19 cellular contexts compared by ENCODE assay signal in genomic region chr1:63641615-63642014, GRCh38. TPM values are rescaled to one million over a fixed set of nuclear protein-coding genes. Genes with fewer than 3 reads are reported as not detected.
A peak's percentile ranks its signal among the peaks of the same experiment; 100 is the strongest.
DNase-seq lines count a peak whose midpoint lies in the region; ATAC-seq and TF ChIP-seq lines count a peak whose summit lies in the region.
"Had no signal": no experiment of that assay in that cellular context is flagged by ENCODE, and none has a peak within 500 bp of the region (broad histone marks: within the 10 kb centered on the region; RNA-seq: fewer than 3 reads in every experiment).

No MANE protein-coding gene starts in this region.

- H3K9me3 ChIP-seq in Caco-2 (no peaks in the 10 kb centered on the region), hepatocyte (ENCODE audit: low read depth) (no peaks in the 10 kb centered on the region), mucosa of descending colon (no peaks in the 10 kb centered on the region), gastrocnemius medialis (no peaks in the 10 kb centered on the region), esophagus squamous epithelium (no peaks in the 10 kb centered on the region)
- H3K9me3 ChIP-seq: MG63 had no signal

- no peak for DNase-seq in Caco-2
- no peak for DNase-seq in hepatocyte (ENCODE audit: low spot score)
- no peak for DNase-seq in mucosa of descending colon
- no peak for DNase-seq in gastrocnemius medialis
- DNase-seq in activated CD8-positive, alpha-beta memory T cell treated with anti-CD3 and anti-CD28 coated beads, Interleukin-2, amount 10 ng/mL, durations not matched to agents 7 days and 5 days = no peak
- DNase-seq in esophagus squamous epithelium (lab: John Stamatoyannopoulos, UW) = no peak
- no peak for DNase-seq in H4 (ENCODE audit: low spot score)
- DNase-seq in T-cell = no peak
- DNase-seq: 8988T; C1 segment of cervical spinal cord; CD8-positive, alpha-beta T cell; MG63; NCI-H1417; NCI-H1694 treated with DMSO at 0.1 percent for 48 hours; NCI-H2081 treated with DMSO at 0.1 percent for 48 hours; NCI-H2171 treated with DMSO at 0.1 percent for 48 hours; NCI-H524 treated with DMSO at 0.1 percent for 48 hours had no signal

- intact Hi-C loops in Caco-2 (cut with micrococcal nuclease; ENCODE audit: unreplicated experiment) (no loop called here), mucosa of descending colon (cut with DNase I, micrococcal nuclease) (no loop called here), gastrocnemius medialis (cut with DNase I; ENCODE audit: low total_unique reads) (loop anchor here (2.0 kb wide), 1 partner anchor 19 kb away; no protein-coding TSS in a partner anchor), esophagus squamous epithelium (cut with DNase I) (no loop called here)

- POLR2A ChIA-PET in Caco-2 (lab: Charles Lee) = no interaction called here
- POLR2A ChIA-PET in T-cell (lab: Charles Lee) = no interaction called here

- H3K4me1 Mint-ChIP-seq in Caco-2 (ENCODE audit: low read depth, unreplicated experiment) (peaks cover 45% of the 10 kb centered on the region), T-cell (peaks cover 0 to 3% (median 0%) of the 10 kb centered on the region in 3 donors)
- H3K4me1 Mint-ChIP-seq in activated CD8-positive, alpha-beta memory T cell treated with anti-CD3 and anti-CD28 coated beads, Interleukin-2, amount 10 ng/mL, durations not matched to agents 7 days and 5 days = peaks cover 1% of the 10 kb centered on the region

- no peak for TF ChIP-seq POLR2A in gastrocnemius medialis (IDR thresholded peaks at IDR 0.05)
- no peak for TF ChIP-seq POLR2A in esophagus squamous epithelium (IDR thresholded peaks at IDR 0.05)

- H3K9me2 ChIP-seq in hepatocyte (replicated peaks; ENCODE audit: insufficient read depth) = no peaks in the 10 kb centered on the region

- H3K4me1 ChIP-seq in Caco-2 (peaks cover 22% of the 10 kb centered on the region), hepatocyte (ENCODE audit: insufficient read depth) (peaks cover 44% of the 10 kb centered on the region), mucosa of descending colon (ENCODE audit: low read depth) (peaks cover 11% of the 10 kb centered on the region), gastrocnemius medialis (peaks cover 59 to 74% of the 10 kb centered on the region in 2 donors), esophagus squamous epithelium (peaks cover 0 to 44% (median 3%) of the 10 kb centered on the region in 3 donors)

- H3K4me3 Mint-ChIP-seq in Caco-2 (ENCODE audit: unreplicated experiment) (no peak overlapping the region), T-cell (no peak overlapping the region)
- no peak overlapping the region for H3K4me3 Mint-ChIP-seq in activated CD8-positive, alpha-beta memory T cell treated with anti-CD3 and anti-CD28 coated beads, Interleukin-2, amount 10 ng/mL, durations not matched to agents 7 days and 5 days
- H3K4me3 Mint-ChIP-seq: CD8-positive, alpha-beta T cell had no signal

- peak overlapping the region; percentile 76 for H3K27ac ChIP-seq in hepatocyte
- peak overlapping the region; percentile 48 to 95 (median 88) for H3K27ac ChIP-seq in gastrocnemius medialis
- H3K27ac ChIP-seq in esophagus squamous epithelium = no peak overlapping the region

- ATAC-seq in mucosa of descending colon (peak; percentile 21), gastrocnemius medialis (no peak), T-cell (replicated peaks in 1 of 4) (no peak)
- no peak for ATAC-seq in activated CD8-positive, alpha-beta memory T cell treated with anti-CD3 and anti-CD28 coated beads, Interleukin-2, amount 10 ng/mL, durations not matched to agents 7 days and 5 days
- ATAC-seq: CD8-positive, alpha-beta T cell; K562; Right ventricle myocardium inferior had no signal

- TF ChIP-seq CTCF in Caco-2 (IDR thresholded peaks at IDR 0.05; ENCODE audit: insufficient read depth in 1 of 2, low read depth in 1 of 2, low read length in 1 of 2, severe bottlenecking in 1 of 2, unreplicated experiment in 1 of 2) (no peak), hepatocyte (IDR thresholded peaks at IDR 0.05; ENCODE audit: poor library complexity) (no peak), mucosa of descending colon (IDR thresholded peaks at IDR 0.05) (no peak), gastrocnemius medialis (IDR thresholded peaks at IDR 0.05 in 4 of 5, conservative IDR thresholded peaks at IDR 0.05 in 1 of 5) (no peak), esophagus squamous epithelium (IDR thresholded peaks at IDR 0.05) (no peak)

- no peak overlapping the region for H2AFZ ChIP-seq in hepatocyte

- peaks cover 11% of the 10 kb centered on the region for H3K9me3 Mint-ChIP-seq in Caco-2 (ENCODE audit: unreplicated experiment)
- no peaks in the 10 kb centered on the region for H3K9me3 Mint-ChIP-seq in activated CD8-positive, alpha-beta memory T cell treated with anti-CD3 and anti-CD28 coated beads, Interleukin-2, amount 10 ng/mL, durations not matched to agents 7 days and 5 days (ENCODE audit: low read depth)
- H3K9me3 Mint-ChIP-seq in T-cell = no peaks in the 10 kb centered on the region
- H3K9me3 Mint-ChIP-seq: CD8-positive, alpha-beta T cell had no signal

- no TSS peak for BruUV-seq in Caco-2 (replicated peaks; lab: Mats Ljungman, UMichigan)

- H3K36me3 Mint-ChIP-seq in Caco-2 (ENCODE audit: insufficient read depth, unreplicated experiment) = no peaks in the 10 kb centered on the region
- peaks cover 34% of the 10 kb centered on the region for H3K36me3 Mint-ChIP-seq in activated CD8-positive, alpha-beta memory T cell treated with anti-CD3 and anti-CD28 coated beads, Interleukin-2, amount 10 ng/mL, durations not matched to agents 7 days and 5 days
- H3K36me3 Mint-ChIP-seq in T-cell = peaks cover 75% of the 10 kb centered on the region

- no peaks in the 10 kb centered on the region for H3K79me2 ChIP-seq in hepatocyte

- CTCF ChIA-PET in Caco-2 (lab: Charles Lee) (interaction anchor here (0.9 kb wide), 1 partner anchor 605 kb away, joined by 3 read pairs; no protein-coding TSS in a partner anchor), T-cell (lab: Charles Lee) (no interaction called here)
- CTCF ChIA-PET in activated CD8-positive, alpha-beta memory T cell treated with anti-CD3 and anti-CD28 coated beads, Interleukin-2, amount 10 ng/mL, durations not matched to agents 7 days and 5 days (lab: Charles Lee) = no interaction called here

- H3K36me3 ChIP-seq in Caco-2 (ENCODE audit: control insufficient read depth, insufficient read depth, low read length) = no peaks in the 10 kb centered on the region; the same call in 1 of the 2 replicates
- H3K36me3 ChIP-seq in hepatocyte (replicated peaks; ENCODE audit: insufficient read depth, low read depth) = no peaks in the 10 kb centered on the region
- no peaks in the 10 kb centered on the region for H3K36me3 ChIP-seq in mucosa of descending colon (ENCODE audit: low read depth)
- H3K36me3 ChIP-seq in gastrocnemius medialis = peaks cover 0 to 34% of the 10 kb centered on the region in 2 donors
- peaks cover 0 to 51% (median 0%) of the 10 kb centered on the region in 3 donors for H3K36me3 ChIP-seq in esophagus squamous epithelium
- H3K36me3 ChIP-seq: MG63 had no signal

- no peaks in the 10 kb centered on the region for H4K20me1 ChIP-seq in hepatocyte (ENCODE audit: insufficient read depth, poor library complexity, severe bottlenecking)

- peak overlapping the region; percentile 61 for H3K4me2 ChIP-seq in hepatocyte

- WGBS in hepatocyte (ENCODE audit: low lambda C conversion rate, missing lambda C conversion rate) = 73% methylated on average over 4 of the region's 4 CpGs
- 82 to 85% methylated on average over 4 of the region's 4 CpGs for WGBS in esophagus squamous epithelium, 2 donors

- H3K27me3 ChIP-seq in Caco-2 (replicated peaks; ENCODE audit: control insufficient read depth, insufficient read depth, low read length) (no peaks in the 10 kb centered on the region), hepatocyte (no peaks in the 10 kb centered on the region), gastrocnemius medialis (no peaks in the 10 kb centered on the region), esophagus squamous epithelium (no peaks in the 10 kb centered on the region)
- H3K27me3 ChIP-seq: MG63 had no signal

- no peaks in the 10 kb centered on the region for H3K27me3 Mint-ChIP-seq in Caco-2 (ENCODE audit: insufficient read depth, unreplicated experiment)
- no peaks in the 10 kb centered on the region for H3K27me3 Mint-ChIP-seq in activated CD8-positive, alpha-beta memory T cell treated with anti-CD3 and anti-CD28 coated beads, Interleukin-2, amount 10 ng/mL, durations not matched to agents 7 days and 5 days
- H3K27me3 Mint-ChIP-seq in T-cell = no peaks in the 10 kb centered on the region

- in situ Hi-C loops in gastrocnemius medialis (cut with MboI; ENCODE audit: low sequenced_read_pairs in 4 of 4) = no loop called here

- H3K27ac Mint-ChIP-seq in Caco-2 (ENCODE audit: unreplicated experiment) (peak overlapping the region; percentile 54), T-cell (no peak overlapping the region)
- H3K27ac Mint-ChIP-seq in activated CD8-positive, alpha-beta memory T cell treated with anti-CD3 and anti-CD28 coated beads, Interleukin-2, amount 10 ng/mL, durations not matched to agents 7 days and 5 days = no peak overlapping the region
- H3K27ac Mint-ChIP-seq: CD8-positive, alpha-beta T cell had no signal

- no peak overlapping the region for H3K4me3 ChIP-seq in Caco-2 (ENCODE audit: low read depth, low read length)
- H3K4me3 ChIP-seq in hepatocyte = no peak overlapping the region
- H3K4me3 ChIP-seq in mucosa of descending colon = no peak overlapping the region
- H3K4me3 ChIP-seq in gastrocnemius medialis = no peak overlapping the region
- H3K4me3 ChIP-seq in esophagus squamous epithelium = no peak overlapping the region
- H3K4me3 ChIP-seq: K562, MG63 had no signal

RNA-seq across cellular contexts. Expression of gene PGM1, which starts 48.4 kb away (rescaled TPM):
- 16.5 and 22.5 TPM in 2 replicates for total RNA-seq in Caco-2 (2022)
- total RNA-seq in hepatocyte = 76.1 and 88.9 TPM in 2 replicates
- 71.2 and 85.0 TPM in 2 replicates for polyA plus RNA-seq in hepatocyte
- 100 to 1,000 TPM in 1 of 3 donors, 10 to 100 TPM in 2; 81.0 to 116 (median 87.3) TPM for total RNA-seq in mucosa of descending colon
- total RNA-seq in gastrocnemius medialis = 100 to 1,000 TPM; 320 to 713 (median 666) TPM
- 10 to 100 TPM; 31.5 to 32.8 TPM for total RNA-seq in activated CD8-positive, alpha-beta memory T cell treated with anti-CD3 and anti-CD28 coated beads, Interleukin-2, amount 10 ng/mL, durations not matched to agents 7 days and 5 days
- 10 to 100 TPM; 43.1 to 77.2 (median 47.4) TPM for total RNA-seq in esophagus squamous epithelium
- total RNA-seq in H4 (2014; rRNA removed; shearing (Covaris generic)) = 84.0 and 93.6 TPM in 2 replicates
- total RNA-seq in T-cell = 10 to 100 TPM; 12.2 to 17.3 (median 15.5) TPM

Comparison
In these comparisons a context has a peak if more than half of its experiments do, and no peak if none do; other contexts are left out.
1. H3K27ac ChIP-seq: peak in hepatocyte (single experiment) and gastrocnemius medialis (4 of 4); none in esophagus squamous epithelium (0 of 4).